In genomic region chr17:55436224-55437164, GRCh38 we compare ENCODE assay signal across 10 cellular contexts. TPM values are rescaled to one million over a fixed set of nuclear protein-coding genes. Genes with fewer than 3 reads are reported as not detected.
DNase-seq lines count a peak whose midpoint lies in the region; ATAC-seq and TF ChIP-seq lines count a peak whose summit lies in the region.
"Had no signal": no experiment of that assay in that cellular context is flagged by ENCODE, and none has a peak within 500 bp of the region (broad histone marks: within the 10 kb centered on the region; RNA-seq: fewer than 3 reads in every experiment).

No MANE protein-coding gene starts in this region.

- ATAC-seq in GM18861 (IDR thresholded peaks at IDR 0.05; ENCODE audit: unreplicated experiment) (peak; percentile 4), GM21528 (IDR thresholded peaks at IDR 0.05; ENCODE audit: low FRiP score, unreplicated experiment) (peak; percentile 28), HG03354 (IDR thresholded peaks at IDR 0.05; ENCODE audit: poor library complexity, severe bottlenecking, unreplicated experiment) (peak; percentile 8)

- TF ChIP-seq CTCF in hepatocyte (IDR thresholded peaks at IDR 0.05; ENCODE audit: poor library complexity), result no peak

- no peaks in the 10 kb centered on the region for H3K9me2 ChIP-seq in hepatocyte (replicated peaks; ENCODE audit: insufficient read depth)

- H3K18ac ChIP-seq in mesenchymal stem cell (ENCODE audit: low read depth in 1 of 2, low read length in 2 of 2), result peak overlapping the region in 1 of 2 experiments; percentile 72

- H4K20me1 ChIP-seq in hepatocyte (ENCODE audit: insufficient read depth, poor library complexity, severe bottlenecking), result no peaks in the 10 kb centered on the region

- no peak overlapping the region for H3K27ac ChIP-seq in mesenchymal stem cell (ENCODE audit: low read length, poor library complexity, severe bottlenecking)
- no peak overlapping the region for H3K27ac ChIP-seq in hepatocyte

- no peak overlapping the region for H3K23ac ChIP-seq in mesenchymal stem cell (ENCODE audit: low read length in 2 of 2)

- DNase-seq in mesenchymal stem cell, result no peak
- no peak for DNase-seq in glomerular visceral epithelial cell (ENCODE audit: extremely low spot score)
- DNase-seq in activated CD8-positive, alpha-beta memory T cell treated with anti-CD3 and anti-CD28 coated beads, Interleukin-2, amount 50 U/mL, for 48 hours, result no peak
- DNase-seq in hepatocyte (ENCODE audit: low spot score), result no peak
- DNase-seq: cortex of kidney, DMS79 treated with DMSO at 0.1 percent for 48 hours, KG1 had no signal

- H3K4me2 ChIP-seq in mesenchymal stem cell (ENCODE audit: low read length, poor library complexity, severe bottlenecking) (no peak overlapping the region), hepatocyte (no peak overlapping the region)

- 96% methylated on average over 2 of the region's 4 CpGs for WGBS in mesenchymal stem cell
- WGBS in hepatocyte (ENCODE audit: low lambda C conversion rate, missing lambda C conversion rate), result 94% methylated on average over 4 of the region's 4 CpGs

- H3K36me3 ChIP-seq in mesenchymal stem cell (ENCODE audit: control insufficient read depth in 1 of 2, insufficient read depth in 2 of 2, low read depth in 1 of 2, low read length in 2 of 2) (no peaks in the 10 kb centered on the region), hepatocyte (replicated peaks; ENCODE audit: insufficient read depth, low read depth) (no peaks in the 10 kb centered on the region)

- no peak overlapping the region for H2BK12ac ChIP-seq in mesenchymal stem cell (ENCODE audit: low read length in 2 of 2)

- no peak overlapping the region for H2BK120ac ChIP-seq in mesenchymal stem cell (ENCODE audit: low read depth, low read length)

- no peak overlapping the region for H4K8ac ChIP-seq in mesenchymal stem cell (ENCODE audit: low read length)

- H3K4me3 ChIP-seq in mesenchymal stem cell (ENCODE audit: insufficient read depth in 1 of 2, low read depth in 1 of 2, low read length in 2 of 2) (no peak overlapping the region), hepatocyte (no peak overlapping the region)

- no peaks in the 10 kb centered on the region for H3K79me1 ChIP-seq in mesenchymal stem cell (replicated peaks; ENCODE audit: low read length, poor library complexity, severe bottlenecking)

- no peaks in the 10 kb centered on the region for H3K79me2 ChIP-seq in hepatocyte

- peak overlapping the region; percentile 65 for H2AK5ac ChIP-seq in mesenchymal stem cell (ENCODE audit: low read length, severe bottlenecking)

- H2BK5ac ChIP-seq in mesenchymal stem cell (ENCODE audit: low read depth, low read length, poor library complexity, severe bottlenecking), result no peak overlapping the region

- H3K9ac ChIP-seq in mesenchymal stem cell (ENCODE audit: low read length), result no peak overlapping the region

- peak overlapping the region in 1 of 2 experiments; percentile 61 for H3K4ac ChIP-seq in mesenchymal stem cell (ENCODE audit: low read depth in 1 of 2, low read length in 2 of 2)

- no peak overlapping the region for H4K91ac ChIP-seq in mesenchymal stem cell (ENCODE audit: low read length)

- H3K27me3 ChIP-seq in mesenchymal stem cell (ENCODE audit: control insufficient read depth in 1 of 2, insufficient read depth in 1 of 2, low read length in 2 of 2), result no peaks in the 10 kb centered on the region
- H3K27me3 ChIP-seq in hepatocyte, result no peaks in the 10 kb centered on the region

- H2AFZ ChIP-seq in mesenchymal stem cell (ENCODE audit: low read depth, low read length), result no peak overlapping the region
- no peak overlapping the region for H2AFZ ChIP-seq in hepatocyte

- H3K14ac ChIP-seq in mesenchymal stem cell (ENCODE audit: low read length in 2 of 2), result no peak overlapping the region

- H3K9me3 ChIP-seq in mesenchymal stem cell (ENCODE audit: control insufficient read depth, low read length) (no peaks in the 10 kb centered on the region), hepatocyte (ENCODE audit: low read depth) (no peaks in the 10 kb centered on the region)

- H2BK15ac ChIP-seq in mesenchymal stem cell (ENCODE audit: low read depth, poor library complexity, severe bottlenecking), result no peak overlapping the region

- H3K4me1 ChIP-seq in mesenchymal stem cell (ENCODE audit: control insufficient read depth, insufficient read depth, low read depth, low read length) (peaks cover 3% of the 10 kb centered on the region), hepatocyte (ENCODE audit: insufficient read depth) (peaks cover 27% of the 10 kb centered on the region)

RNA-seq across cellular contexts. Expression of gene MMD, which starts 14.9 kb away (rescaled TPM):
- polyA plus RNA-seq in mesenchymal stem cell (2013, experiment 1 of 2), result 126 TPM
- 132 TPM for polyA plus RNA-seq in mesenchymal stem cell (2013, experiment 2 of 2)
- 29.5 and 34.7 TPM in 2 replicates for total RNA-seq in hepatocyte
- polyA plus RNA-seq in hepatocyte, result 19.4 and 26.9 TPM in 2 replicates
